ENCODE assay signal across 8 cellular contexts in genomic region chr22:15811141-15811540, GRCh38.
DNase-seq lines count a peak whose midpoint lies in the region; ATAC-seq, FAIRE-seq and TF ChIP-seq lines count a peak whose summit lies in the region.
"Not testable (repeated sequence)": the region's sequence is repeated elsewhere in the genome, so short reads cannot be mapped to it uniquely, and the experiment has no call there.

No MANE protein-coding gene starts in this region.

- H3K4me3 ChIP-seq in fibroblast of the aortic adventitia (ENCODE audit: low read depth, low read length); mucosa of descending colon: not testable (repeated sequence)

- FAIRE-seq in urothelium cell line (lab: Jason Lieb, UNC): peak; percentile 27

- not testable (repeated sequence) for H3K4me1 Mint-ChIP-seq in Calu3 (ENCODE audit: low read depth, unreplicated experiment)

- peak; percentile 25; the same call in 1 of the 2 replicates for TF ChIP-seq RAD21 in Ishikawa (IDR thresholded peaks at IDR 0.05; ENCODE audit: low read depth)

- not testable (repeated sequence) for H3K9me3 Mint-ChIP-seq in Calu3 (ENCODE audit: low read depth, unreplicated experiment)

- not testable (repeated sequence) for H3K9me3 ChIP-seq in mucosa of descending colon

- not testable (repeated sequence) for H3K27ac Mint-ChIP-seq in Calu3 (ENCODE audit: unreplicated experiment)

- TF ChIP-seq CTCF in Calu3 (IDR thresholded peaks at IDR 0.05; ENCODE audit: unreplicated experiment); mucosa of descending colon (IDR thresholded peaks at IDR 0.05): not testable (repeated sequence)
- peak; percentile 19 for TF ChIP-seq CTCF in fibroblast of the aortic adventitia (IDR thresholded peaks at IDR 0.05; ENCODE audit: insufficient read depth, low read length)

- not testable (repeated sequence) for H3K36me3 Mint-ChIP-seq in Calu3 (ENCODE audit: insufficient read depth, unreplicated experiment)

- BruUV-seq in Calu3 (replicated peaks; lab: Mats Ljungman, UMichigan): not testable (repeated sequence)

- H3K27me3 Mint-ChIP-seq in Calu3 (ENCODE audit: unreplicated experiment): not testable (repeated sequence)

- CTCF ChIA-PET in Calu3 (lab: Charles Lee): not testable (repeated sequence)

- ATAC-seq in GM19351 (IDR thresholded peaks at IDR 0.05; ENCODE audit: unreplicated experiment): peak; percentile 87
- ATAC-seq in HG02759 (IDR thresholded peaks at IDR 0.05; ENCODE audit: unreplicated experiment): peak; percentile 71
- peak; percentile 45 for ATAC-seq in mucosa of descending colon

- TF ChIP-seq EP300 in Ishikawa (IDR thresholded peaks at IDR 0.05; ENCODE audit: borderline replicate concordance): not testable (repeated sequence)

- intact Hi-C loops in Calu3 (cut with micrococcal nuclease; ENCODE audit: unreplicated experiment); mucosa of descending colon (cut with DNase I, micrococcal nuclease): not testable (repeated sequence)

- not testable (repeated sequence) for H3K4me3 Mint-ChIP-seq in Calu3 (ENCODE audit: low read depth, unreplicated experiment)

- DNase-seq in Calu3: peak; percentile 13
- DNase-seq in activated CD4-positive, alpha-beta T cell treated with anti-CD3 and anti-CD28 coated beads for 48 hours: peak; percentile 6
- DNase-seq in fibroblast of the aortic adventitia (ENCODE audit: low read depth); mucosa of descending colon; urothelium cell line (ENCODE audit: low spot score): not testable (repeated sequence)

- not testable (repeated sequence) for H3K36me3 ChIP-seq in mucosa of descending colon (ENCODE audit: low read depth)

- H3K4me1 ChIP-seq in mucosa of descending colon (ENCODE audit: low read depth): not testable (repeated sequence)
